In genomic region chr20:17542481-17542880, GRCh38 we compare ENCODE assay signal across 19 cellular contexts. TPM values are rescaled to one million over a fixed set of nuclear protein-coding genes. Genes with fewer than 3 reads are reported as not detected.
DNase-seq lines count a peak whose midpoint lies in the region; ATAC-seq and TF ChIP-seq lines count a peak whose summit lies in the region.
"Had no signal": no experiment of that assay in that cellular context is flagged by ENCODE, and none has a peak within 500 bp of the region (broad histone marks: within the 10 kb centered on the region; RNA-seq: fewer than 3 reads in every experiment).

No MANE protein-coding gene starts in this region.

- H3K4me3 ChIP-seq in heart left ventricle (no peak overlapping the region), skeletal muscle satellite cell (ENCODE audit: low read length) (no peak overlapping the region), uterus (no peak overlapping the region)

- DNase-seq in heart left ventricle: no peak
- no peak for DNase-seq in cardiac septum (ENCODE audit: low spot score)
- DNase-seq in kidney glomerular epithelial cell (lab: John Stamatoyannopoulos, UW): peak; percentile 33
- no peak for DNase-seq in uterus
- DNase-seq in MV-4-11 (lab: John Stamatoyannopoulos, UW): no peak
- DNase-seq in stimulated activated effector memory CD8-positive, alpha-beta T cell treated with anti-CD3 and anti-CD28 coated beads, Interleukin-12 subunit alpha, Interleukin-12 subunit beta, amount 100 ng/mL, for 72 hours (ENCODE audit: low spot score in 2 of 2): no peak
- no peak for DNase-seq in NCI-H1930 (lab: John Stamatoyannopoulos, UW)
- DNase-seq: activated CD4-positive, alpha-beta T cell treated with anti-CD3 and anti-CD28 coated beads, Interleukin-2, amount 10 ng/mL, durations not matched to agents 7 days and 5 days; BE2C; COR-L47; dermis blood vessel endothelial cell; DMS79 treated with DMSO at 0.1 percent for 48 hours; NCI-H2171 treated with DMSO at 0.1 percent for 48 hours; NCI-H526 treated with DMSO at 0.1 percent for 48 hours had no signal

- 88 to 100% (median 93%) methylated on average over 1 of the region's 1 CpG for WGBS in heart left ventricle, 4 donors

- no peak for ATAC-seq in heart left ventricle
- ATAC-seq in stimulated activated effector memory CD8-positive, alpha-beta T cell treated with anti-CD3 and anti-CD28 coated beads, Interleukin-12 subunit alpha, Interleukin-12 subunit beta, amount 100 ng/mL, for 72 hours: no peak
- ATAC-seq: activated naive CD4-positive, alpha-beta T cell treated with anti-CD3 and anti-CD28 coated beads, Interleukin-2, amount 50 U/mL, for 72 hours; natural killer cell treated with Interleukin-12 subunit alpha and Interleukin-12 subunit beta and Interleukin-15 and Interleukin-18, amount 100 ng/mL, for 72 hours had no signal

- H3K27me3 ChIP-seq in heart left ventricle (no peaks in the 10 kb centered on the region), skeletal muscle satellite cell (ENCODE audit: control insufficient read depth, insufficient read depth, low read length) (no peaks in the 10 kb centered on the region), uterus (no peaks in the 10 kb centered on the region)
- H3K27me3 ChIP-seq: MG63 had no signal

- H3K27ac ChIP-seq in heart left ventricle (peak overlapping the region in 9 of 12 donors; percentile 1 to 74 (median 52)), uterus (peak overlapping the region; percentile 67 to 83)

- no peak overlapping the region for H3K27ac Mint-ChIP-seq in stimulated activated effector memory CD8-positive, alpha-beta T cell treated with anti-CD3 and anti-CD28 coated beads, Interleukin-12 subunit alpha, Interleukin-12 subunit beta, amount 100 ng/mL, for 72 hours
- H3K27ac Mint-ChIP-seq: activated CD4-positive, alpha-beta T cell treated with anti-CD3 and anti-CD28 coated beads, Interleukin-2, amount 10 ng/mL, durations not matched to agents 7 days and 5 days; activated naive CD4-positive, alpha-beta T cell treated with anti-CD3 and anti-CD28 coated beads, Interleukin-2, amount 50 U/mL, for 72 hours; IgD-negative memory B cell; natural killer cell treated with Interleukin-12 subunit alpha and Interleukin-12 subunit beta and Interleukin-15 and Interleukin-18, amount 100 ng/mL, for 72 hours had no signal

- H3K9ac ChIP-seq in skeletal muscle satellite cell (ENCODE audit: low read depth, low read length): peak overlapping the region; percentile 69

- H3K4me3 Mint-ChIP-seq in stimulated activated effector memory CD8-positive, alpha-beta T cell treated with anti-CD3 and anti-CD28 coated beads, Interleukin-12 subunit alpha, Interleukin-12 subunit beta, amount 100 ng/mL, for 72 hours: no peak overlapping the region
- H3K4me3 Mint-ChIP-seq: activated CD4-positive, alpha-beta T cell treated with anti-CD3 and anti-CD28 coated beads, Interleukin-2, amount 10 ng/mL, durations not matched to agents 7 days and 5 days; IgD-negative memory B cell; natural killer cell treated with Interleukin-12 subunit alpha and Interleukin-12 subunit beta and Interleukin-15 and Interleukin-18, amount 100 ng/mL, for 72 hours had no signal

- peaks cover 5% of the 10 kb centered on the region for H3K36me3 Mint-ChIP-seq in stimulated activated effector memory CD8-positive, alpha-beta T cell treated with anti-CD3 and anti-CD28 coated beads, Interleukin-12 subunit alpha, Interleukin-12 subunit beta, amount 100 ng/mL, for 72 hours
- H3K36me3 Mint-ChIP-seq: activated naive CD4-positive, alpha-beta T cell treated with anti-CD3 and anti-CD28 coated beads, Interleukin-2, amount 50 U/mL, for 72 hours; IgD-negative memory B cell; natural killer cell treated with Interleukin-12 subunit alpha and Interleukin-12 subunit beta and Interleukin-15 and Interleukin-18, amount 100 ng/mL, for 72 hours had no signal

- H3K4me1 ChIP-seq in heart left ventricle (peaks cover 0 to 19% (median 2%) of the 10 kb centered on the region in 12 donors), skeletal muscle satellite cell (ENCODE audit: control insufficient read depth, insufficient read depth, low read length) (peaks cover 32% of the 10 kb centered on the region), uterus (peaks cover 0 to 3% of the 10 kb centered on the region in 2 donors)
- H3K4me1 ChIP-seq: BE2C had no signal

- intact Hi-C loops in heart left ventricle (cut with DNase I): no loop called here
- intact Hi-C loops in cardiac septum (cut with DNase I): loop anchor here (2.0 to 5.0 kb wide), 2 partner anchors 26 to 140 kb away; partner anchors contain the start of gene RRBP1
- intact Hi-C loops in uterus (cut with DNase I; ENCODE audit: low total_unique reads): no loop called here

- H3K36me3 ChIP-seq in heart left ventricle: no peaks in the 10 kb centered on the region
- no peaks in the 10 kb centered on the region for H3K36me3 ChIP-seq in skeletal muscle satellite cell (ENCODE audit: insufficient read depth, low read length)
- no peaks in the 10 kb centered on the region for H3K36me3 ChIP-seq in uterus
- H3K36me3 ChIP-seq: BE2C, MG63 had no signal

- TF ChIP-seq POLR2A in heart left ventricle (IDR thresholded peaks at IDR 0.05) (no peak), uterus (IDR thresholded peaks at IDR 0.05) (no peak)

- no peaks in the 10 kb centered on the region for H3K9me3 Mint-ChIP-seq in stimulated activated effector memory CD8-positive, alpha-beta T cell treated with anti-CD3 and anti-CD28 coated beads, Interleukin-12 subunit alpha, Interleukin-12 subunit beta, amount 100 ng/mL, for 72 hours
- H3K9me3 Mint-ChIP-seq: activated CD4-positive, alpha-beta T cell treated with anti-CD3 and anti-CD28 coated beads, Interleukin-2, amount 10 ng/mL, durations not matched to agents 7 days and 5 days; activated naive CD4-positive, alpha-beta T cell treated with anti-CD3 and anti-CD28 coated beads, Interleukin-2, amount 50 U/mL, for 72 hours; IgD-negative memory B cell; natural killer cell treated with Interleukin-12 subunit alpha and Interleukin-12 subunit beta and Interleukin-15 and Interleukin-18, amount 100 ng/mL, for 72 hours had no signal

- TF ChIP-seq CTCF in heart left ventricle (IDR thresholded peaks at IDR 0.05) (no peak), uterus (IDR thresholded peaks at IDR 0.05) (no peak)

- peaks cover 12% of the 10 kb centered on the region for H3K4me1 Mint-ChIP-seq in stimulated activated effector memory CD8-positive, alpha-beta T cell treated with anti-CD3 and anti-CD28 coated beads, Interleukin-12 subunit alpha, Interleukin-12 subunit beta, amount 100 ng/mL, for 72 hours

- no peaks in the 10 kb centered on the region for H3K9me3 ChIP-seq in heart left ventricle
- H3K9me3 ChIP-seq in skeletal muscle satellite cell (replicated peaks; ENCODE audit: low read length): no peaks in the 10 kb centered on the region
- H3K9me3 ChIP-seq in uterus: no peaks in the 10 kb centered on the region
- H3K9me3 ChIP-seq: BE2C, MG63 had no signal

- peak overlapping the region; percentile 69 for H3K4me2 ChIP-seq in skeletal muscle satellite cell (ENCODE audit: low read length)

RNA-seq across cellular contexts. Expression of gene BFSP1, which starts 11.3 kb away (rescaled TPM):
- total RNA-seq in heart left ventricle: 1 to 10 TPM in 3 of 9 donors, under 1 TPM in 6; 0.13 to 1.4 (median 0.71) TPM
- under 1 TPM; 0.11 to 0.30 TPM for polyA plus RNA-seq in heart left ventricle
- total RNA-seq in cardiac septum: 0.83 TPM
- 0.44 and 0.76 TPM in 2 replicates for total RNA-seq in skeletal muscle satellite cell (2012; rRNA removed)
- total RNA-seq in uterus: 1 to 10 TPM; 1.5 to 5.1 (median 3.1) TPM
- polyA plus RNA-seq: IgD-negative memory B cell had no signal

RNA-seq across cellular contexts. Expression of gene DSTN, which starts 27.4 kb away (rescaled TPM):
- total RNA-seq in heart left ventricle (100 to 1,000 TPM; 447 to 697 (median 546) TPM), cardiac septum (569 TPM), uterus (100 to 1,000 TPM; 294 to 674 (median 623) TPM)
- polyA plus RNA-seq in heart left ventricle: 100 to 1,000 TPM; 473 to 738 TPM
- 190 and 208 TPM in 2 replicates for total RNA-seq in skeletal muscle satellite cell (2012; rRNA removed)
